ENCODE assay signal across 30 cellular contexts in genomic region chr9:137789295-137789895, GRCh38.
DNase-seq lines count a peak whose midpoint lies in the region; ATAC-seq and TF ChIP-seq lines count a peak whose summit lies in the region.
"Had no signal": no experiment of that assay in that cellular context is flagged by ENCODE, and none has a peak within 500 bp of the region (broad histone marks: within the 10 kb centered on the region; RNA-seq: fewer than 3 reads in every experiment).

No MANE protein-coding gene starts in this region.

- peaks cover 0 to 16% (median 9%) of the 10 kb centered on the region in 7 donors for H3K9me3 Mint-ChIP-seq in CD14-positive monocyte
- H3K9me3 Mint-ChIP-seq in nephron progenitor cell, result no peaks in the 10 kb centered on the region
- H3K9me3 Mint-ChIP-seq: CD4-positive, alpha-beta T cell; stimulated activated effector memory CD8-positive, alpha-beta T cell treated with anti-CD3 and anti-CD28 coated beads, Interleukin-12 subunit alpha, Interleukin-12 subunit beta, amount 100 ng/mL, for 72 hours had no signal

- H3K27me3 Mint-ChIP-seq in CD14-positive monocyte (ENCODE audit: low read depth in 3 of 3) (peaks cover 0 to 1% (median 0%) of the 10 kb centered on the region in 3 donors), nephron progenitor cell (ENCODE audit: low read depth, poor library complexity) (no peaks in the 10 kb centered on the region)
- H3K27me3 Mint-ChIP-seq: CD4-positive, alpha-beta T cell had no signal

- no peak for TF ChIP-seq CTCF in CD14-positive monocyte (IDR thresholded peaks at IDR 0.05)
- TF ChIP-seq CTCF in Peyer's patch (IDR thresholded peaks at IDR 0.05), result no peak
- TF ChIP-seq CTCF in nephron progenitor cell (IDR thresholded peaks at IDR 0.05), result no peak
- no peak for TF ChIP-seq CTCF in GM10248 (IDR thresholded peaks at IDR 0.05; ENCODE audit: control extremely low read depth, extremely low read depth, low read depth, missing control alignments)
- TF ChIP-seq CTCF in ascending aorta (IDR thresholded peaks at IDR 0.05), result no peak

- ATAC-seq in left colon, result peak; percentile 20
- ATAC-seq in HG02884 (IDR thresholded peaks at IDR 0.05; ENCODE audit: unreplicated experiment), result no peak
- ATAC-seq: foreskin keratinocyte, K562, Panc1 had no signal

- no peaks in the 10 kb centered on the region for H3K4me1 Mint-ChIP-seq in CD14-positive monocyte
- peaks cover 46% of the 10 kb centered on the region for H3K4me1 Mint-ChIP-seq in nephron progenitor cell

- POLR2A ChIA-PET in GM10248 (lab: Yijun Ruan, JAX), result no interaction called here

- H3K9me3 ChIP-seq in Peyer's patch (no peaks in the 10 kb centered on the region), ascending aorta (no peaks in the 10 kb centered on the region)
- H3K9me3 ChIP-seq: prostate gland, SJSA1, testis had no signal

- H3K27me3 ChIP-seq in Peyer's patch (no peaks in the 10 kb centered on the region), ascending aorta (no peaks in the 10 kb centered on the region)
- H3K27me3 ChIP-seq: cardiac muscle cell, dorsolateral prefrontal cortex, foreskin keratinocyte, SJSA1, testis had no signal

- H3K36me3 ChIP-seq in Peyer's patch (peaks cover 0 to 74% (median 0%) of the 10 kb centered on the region in 3 donors), ascending aorta (peaks cover 38 to 58% of the 10 kb centered on the region in 2 donors)

- H3K36me3 Mint-ChIP-seq in CD14-positive monocyte, result peaks cover 62 to 70% of the 10 kb centered on the region in 2 donors
- H3K36me3 Mint-ChIP-seq in nephron progenitor cell (ENCODE audit: low read depth), result peaks cover 71% of the 10 kb centered on the region

- intact Hi-C loops in CD14-positive monocyte (cut with micrococcal nuclease) (no loop called here), left colon (cut with DNase I, micrococcal nuclease) (no loop called here), ascending aorta (cut with DNase I) (no loop called here)

- TF ChIP-seq POLR2A in Peyer's patch (IDR thresholded peaks at IDR 0.05), result no peak

- H3K27ac ChIP-seq in Peyer's patch (peak overlapping the region in 3 of 4 donors; percentile 66 to 92 (median 73)), ascending aorta (no peak overlapping the region)
- H3K27ac ChIP-seq: cardiac muscle cell, dorsolateral prefrontal cortex, foreskin keratinocyte, prostate gland, SJSA1, skin epidermis, testis had no signal

- DNase-seq in CD14-positive monocyte (ENCODE audit: low spot score), result no peak
- peak in 1 of 3 donors; percentile 58 for DNase-seq in Peyer's patch
- no peak for DNase-seq in left colon
- no peak for DNase-seq in nephron progenitor cell
- no peak for DNase-seq in GM10248 (ENCODE audit: extremely low spot score)
- DNase-seq in NCI-H1105 treated with DMSO at 0.1 percent for 48 hours (lab: John Stamatoyannopoulos, UW), result no peak
- DNase-seq in ascending aorta (ENCODE audit: low spot score in 2 of 2), result no peak
- DNase-seq: activated naive CD4-positive, alpha-beta T cell; amygdala; CD4-positive, alpha-beta T cell; DMS 273 treated with DMSO at 0.1 percent for 48 hours; erythroblast; foreskin keratinocyte; H7; mesendoderm; MM.1S; NCI-H146; NCI-H524; NK-92 treated with Interleukin-12 subunit alpha and Interleukin-12 subunit beta, amount 100 ng/mL, for 24 hours; stimulated activated CD4-positive, alpha-beta T cell treated with anti-CD3 and anti-CD28 coated beads, Interleukin-2, amount 100 ng/mL, for 24 hours; testis had no signal

- H3K27ac Mint-ChIP-seq in CD14-positive monocyte (peak overlapping the region in 4 of 7 donors; percentile 19 to 89 (median 46)), nephron progenitor cell (peak overlapping the region; percentile 87)
- H3K27ac Mint-ChIP-seq: CD4-positive, alpha-beta T cell; stimulated activated effector memory CD8-positive, alpha-beta T cell treated with anti-CD3 and anti-CD28 coated beads, Interleukin-12 subunit alpha, Interleukin-12 subunit beta, amount 100 ng/mL, for 72 hours had no signal

- peak overlapping the region in 2 of 4 donors; percentile 25 to 26 for H3K4me3 ChIP-seq in Peyer's patch
- H3K4me3 ChIP-seq in ascending aorta, result no peak overlapping the region
- H3K4me3 ChIP-seq: cardiac muscle cell, dorsolateral prefrontal cortex, K562, prostate gland, SJSA1, skin epidermis had no signal

- CTCF ChIA-PET in GM10248 (lab: Yijun Ruan, JAX), result no interaction called here

- H3K4me3 Mint-ChIP-seq in CD14-positive monocyte, result no peak overlapping the region
- no peak overlapping the region for H3K4me3 Mint-ChIP-seq in nephron progenitor cell
- H3K4me3 Mint-ChIP-seq: CD4-positive, alpha-beta T cell; stimulated activated effector memory CD8-positive, alpha-beta T cell treated with anti-CD3 and anti-CD28 coated beads, Interleukin-12 subunit alpha, Interleukin-12 subunit beta, amount 100 ng/mL, for 72 hours had no signal

- H3K4me1 ChIP-seq in Peyer's patch (peaks cover 0 to 6% (median 0%) of the 10 kb centered on the region in 4 donors), ascending aorta (peaks cover 0 to 3% of the 10 kb centered on the region in 2 donors)
- H3K4me1 ChIP-seq: foreskin keratinocyte, prostate gland, SJSA1 had no signal

Comparison
In these comparisons a context has a peak if more than half of its experiments do, and no peak if none do; other contexts are left out.
1. H3K27ac ChIP-seq: peak in Peyer's patch (3 of 4); none in ascending aorta (0 of 2).